In the genomic region with DNA sequence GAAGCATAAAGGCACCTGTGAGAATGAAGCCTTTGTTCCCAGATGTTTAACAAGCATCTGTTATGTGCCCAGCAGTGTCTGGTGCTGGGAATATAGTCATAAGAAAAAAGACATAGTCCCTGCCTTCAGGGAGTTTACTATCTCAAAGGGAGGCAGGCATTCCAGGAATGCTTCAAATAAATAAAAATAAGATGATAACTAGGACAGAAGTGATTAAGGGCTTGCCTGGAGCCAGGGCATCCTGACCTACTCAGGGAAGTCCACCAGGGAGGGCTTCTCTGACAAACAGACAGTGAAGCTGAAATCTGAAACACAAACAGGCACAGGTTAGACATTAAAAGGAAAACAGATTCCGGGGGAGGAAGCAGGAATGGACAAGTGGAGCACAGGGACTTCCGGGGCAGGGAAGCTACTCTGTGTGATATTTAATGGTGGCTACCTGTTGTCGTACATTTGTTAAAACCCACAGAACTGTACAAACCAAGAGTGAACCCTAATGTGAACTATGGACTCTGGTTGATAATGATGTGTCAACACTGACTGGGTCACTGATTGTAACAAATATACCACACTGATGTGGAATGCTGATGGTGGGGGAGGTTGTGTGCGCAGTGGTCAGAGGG, we compare ENCODE assay signal across 11 cellular contexts. TPM values are rescaled to one million over a fixed set of nuclear protein-coding genes. Genes with fewer than 3 reads are reported as not detected.
DNase-seq lines count a peak whose midpoint lies in the region; ATAC-seq, FAIRE-seq and TF ChIP-seq lines count a peak whose summit lies in the region.
"Had no signal": no experiment of that assay in that cellular context is flagged by ENCODE, and none has a peak within 500 bp of the region (broad histone marks: within the 10 kb centered on the region; RNA-seq: fewer than 3 reads in every experiment).

No MANE protein-coding gene starts in this region.

- H3K9me2 ChIP-seq in GM23338 (ENCODE audit: insufficient read depth): no peaks in the 10 kb centered on the region

- H3K9me3 ChIP-seq in SJSA1 (replicated peaks): no peaks in the 10 kb centered on the region
- H3K9me3 ChIP-seq in kidney (ENCODE audit: control insufficient read depth in 1 of 2, low read length in 2 of 2): no peaks in the 10 kb centered on the region
- no peaks in the 10 kb centered on the region for H3K9me3 ChIP-seq in small intestine (ENCODE audit: control insufficient read depth, low read depth)

- no peak for DNase-seq in GM23338 (ENCODE audit: low spot score)
- peak in 1 of 2 experiments; percentile 59 for DNase-seq in SJSA1 (ENCODE audit: low read depth in 1 of 2, low spot score in 2 of 2)
- no peak for DNase-seq in kidney
- DNase-seq in small intestine: peak; percentile 90
- no peak for DNase-seq in hepatic stellate cell (ENCODE audit: low spot score)
- DNase-seq in activated effector memory CD4-positive, alpha-beta T cell treated with anti-CD3 and anti-CD28 coated beads, Interleukin-2, amount 50 U/mL, for 16 hours: no peak
- DNase-seq in G401 (ENCODE audit: low spot score): no peak
- DNase-seq: NCI-H526 treated with DMSO at 0.1 percent for 48 hours, T1000 had no signal

- ATAC-seq in GM23338: no peak

- peaks cover 58% of the 10 kb centered on the region for H3K79me2 ChIP-seq in GM23338 (replicated peaks; ENCODE audit: insufficient read depth)

- H3K27me3 Mint-ChIP-seq in GM23338 (ENCODE audit: insufficient read depth, low read depth, poor library complexity): peaks cover 15% of the 10 kb centered on the region

- H3K27ac Mint-ChIP-seq in GM23338: peak overlapping the region; percentile 53; the same call in 1 of the 2 replicates
- H3K27ac Mint-ChIP-seq: stimulated activated naive CD8-positive, alpha-beta T cell treated with anti-CD3 and anti-CD28 coated beads, Interleukin-15, Interleukin-2, amounts not matched to agents 100 ng/mL and 50 ng/mL, for 24 hours had no signal

- H3K27ac ChIP-seq in GM23338 (ENCODE audit: low read depth) (peak overlapping the region; percentile 92), SJSA1 (peak overlapping the region; percentile 90), kidney (ENCODE audit: low read depth in 2 of 2, low read length in 2 of 2) (peak overlapping the region; percentile 66 to 76), small intestine (ENCODE audit: low read depth in 1 of 2, low read length in 1 of 2) (peak overlapping the region; percentile 43 to 69)

- peaks cover 40% of the 10 kb centered on the region for H3K4me1 ChIP-seq in GM23338 (ENCODE audit: insufficient read depth)
- peaks cover 57% of the 10 kb centered on the region for H3K4me1 ChIP-seq in SJSA1 (replicated peaks)
- H3K4me1 ChIP-seq in kidney (ENCODE audit: control insufficient read depth in 1 of 2, insufficient read depth in 1 of 2, low read depth in 1 of 2, low read length in 2 of 2): peaks cover 39 to 47% of the 10 kb centered on the region in 2 donors
- peaks cover 6 to 9% of the 10 kb centered on the region in 2 donors for H3K4me1 ChIP-seq in small intestine (ENCODE audit: control insufficient read depth in 2 of 2, insufficient read depth in 1 of 2, low read depth in 1 of 2, low read length in 1 of 2)

- H3K4me3 ChIP-seq in GM23338: no peak overlapping the region
- H3K4me3 ChIP-seq in SJSA1: no peak overlapping the region
- no peak overlapping the region for H3K4me3 ChIP-seq in kidney (ENCODE audit: low read length in 2 of 2)
- H3K4me3 ChIP-seq in small intestine (ENCODE audit: low read depth in 1 of 2, low read length in 2 of 2): no peak overlapping the region

- no peak overlapping the region for H2AFZ ChIP-seq in GM23338

- H4K20me1 ChIP-seq in GM23338 (replicated peaks; ENCODE audit: insufficient read depth): peaks cover 2% of the 10 kb centered on the region; the same call in 1 of the 2 replicates

- no peak for TF ChIP-seq CTCF in GM23338 (conservative IDR thresholded peaks at IDR 0.05; ENCODE audit: low read depth in 2 of 2)
- no peak for TF ChIP-seq CTCF in kidney (IDR thresholded peaks at IDR 0.05; ENCODE audit: borderline replicate concordance, extremely low read depth, insufficient read depth)

- H3K36me3 Mint-ChIP-seq in GM23338 (ENCODE audit: low read depth): peaks cover 62% of the 10 kb centered on the region

- no peak for FAIRE-seq in kidney (lab: Jason Lieb, UNC)
- FAIRE-seq in small intestine (lab: Jason Lieb, UNC): no peak
- FAIRE-seq: islet of Langerhans had no signal

- intact Hi-C loops in kidney (cut with DNase I): no loop called here

- H3F3A ChIP-seq in GM23338 (replicated peaks; ENCODE audit: low read depth): peaks cover 14% of the 10 kb centered on the region; the same call in 1 of the 2 replicates

- no peaks in the 10 kb centered on the region for H3K9me3 Mint-ChIP-seq in GM23338
- H3K9me3 Mint-ChIP-seq: stimulated activated naive CD8-positive, alpha-beta T cell treated with anti-CD3 and anti-CD28 coated beads, Interleukin-15, Interleukin-2, amounts not matched to agents 100 ng/mL and 50 ng/mL, for 24 hours had no signal

- peak overlapping the region in 1 of 2 donors; percentile 38 for H3K9ac ChIP-seq in kidney (ENCODE audit: low read length in 2 of 2)

- in situ Hi-C loops in G401 (cut with HindIII; ENCODE audit: low sequenced_read_pairs): no loop called here

- peak overlapping the region; percentile 56; the same call in 1 of the 2 replicates for H3K4me2 ChIP-seq in GM23338

- 11 to 66% (median 46%) methylated on average over 4 of the region's 4 CpGs for WGBS in small intestine, 3 donors

- H3K4me1 Mint-ChIP-seq in GM23338: peaks cover 63% of the 10 kb centered on the region

- H3K36me3 ChIP-seq in GM23338 (ENCODE audit: insufficient read depth): peaks cover 12% of the 10 kb centered on the region
- peaks cover 3% of the 10 kb centered on the region; the same call in 1 of the 2 replicates for H3K36me3 ChIP-seq in SJSA1
- H3K36me3 ChIP-seq in kidney (ENCODE audit: control insufficient read depth in 1 of 2, insufficient read depth in 2 of 2, low read length in 2 of 2): peaks cover 0 to 6% of the 10 kb centered on the region in 2 donors
- no peaks in the 10 kb centered on the region for H3K36me3 ChIP-seq in small intestine (ENCODE audit: control insufficient read depth in 2 of 2, insufficient read depth in 2 of 2, low read length in 2 of 2)

- H3K27me3 ChIP-seq in GM23338 (ENCODE audit: insufficient read depth) (no peaks in the 10 kb centered on the region), SJSA1 (replicated peaks) (no peaks in the 10 kb centered on the region), small intestine (ENCODE audit: control insufficient read depth in 2 of 2, insufficient read depth in 2 of 2, low read length in 2 of 2) (peaks cover 0 to 3% of the 10 kb centered on the region in 2 donors)

- peak overlapping the region; percentile 13; the same call in 1 of the 3 replicates for H3K4me3 Mint-ChIP-seq in GM23338
- H3K4me3 Mint-ChIP-seq: stimulated activated naive CD8-positive, alpha-beta T cell treated with anti-CD3 and anti-CD28 coated beads, Interleukin-15, Interleukin-2, amounts not matched to agents 100 ng/mL and 50 ng/mL, for 24 hours had no signal

TF ChIP-seq in GM23338, 12 proteins besides CTCF, POLR2A, EP300 and RAD21 (continues in another document):
- TF ChIP-seq STAT1 (IDR thresholded peaks at IDR 0.05; ENCODE audit: unreplicated experiment) (no peak), NANOG (IDR thresholded peaks at IDR 0.05; ENCODE audit: borderline replicate concordance) (no peak), ZNF114 (CRISPR knock-in tag; IDR thresholded peaks at IDR 0.05) (no peak), EZH2 (IDR thresholded peaks at IDR 0.05; ENCODE audit: low read depth, unreplicated experiment) (no peak), CREB1 (CRISPR knock-in tag; IDR thresholded peaks at IDR 0.05; ENCODE audit: low read depth) (no peak), EZH2phosphoT487 (IDR thresholded peaks at IDR 0.05; ENCODE audit: unreplicated experiment) (no peak), ZNF331 (CRISPR knock-in tag; IDR thresholded peaks at IDR 0.05; ENCODE audit: low read depth) (no peak), POLR2AphosphoS5 (IDR thresholded peaks at IDR 0.05; ENCODE audit: low read depth) (no peak)
- TF ChIP-seq, protein P1, sequence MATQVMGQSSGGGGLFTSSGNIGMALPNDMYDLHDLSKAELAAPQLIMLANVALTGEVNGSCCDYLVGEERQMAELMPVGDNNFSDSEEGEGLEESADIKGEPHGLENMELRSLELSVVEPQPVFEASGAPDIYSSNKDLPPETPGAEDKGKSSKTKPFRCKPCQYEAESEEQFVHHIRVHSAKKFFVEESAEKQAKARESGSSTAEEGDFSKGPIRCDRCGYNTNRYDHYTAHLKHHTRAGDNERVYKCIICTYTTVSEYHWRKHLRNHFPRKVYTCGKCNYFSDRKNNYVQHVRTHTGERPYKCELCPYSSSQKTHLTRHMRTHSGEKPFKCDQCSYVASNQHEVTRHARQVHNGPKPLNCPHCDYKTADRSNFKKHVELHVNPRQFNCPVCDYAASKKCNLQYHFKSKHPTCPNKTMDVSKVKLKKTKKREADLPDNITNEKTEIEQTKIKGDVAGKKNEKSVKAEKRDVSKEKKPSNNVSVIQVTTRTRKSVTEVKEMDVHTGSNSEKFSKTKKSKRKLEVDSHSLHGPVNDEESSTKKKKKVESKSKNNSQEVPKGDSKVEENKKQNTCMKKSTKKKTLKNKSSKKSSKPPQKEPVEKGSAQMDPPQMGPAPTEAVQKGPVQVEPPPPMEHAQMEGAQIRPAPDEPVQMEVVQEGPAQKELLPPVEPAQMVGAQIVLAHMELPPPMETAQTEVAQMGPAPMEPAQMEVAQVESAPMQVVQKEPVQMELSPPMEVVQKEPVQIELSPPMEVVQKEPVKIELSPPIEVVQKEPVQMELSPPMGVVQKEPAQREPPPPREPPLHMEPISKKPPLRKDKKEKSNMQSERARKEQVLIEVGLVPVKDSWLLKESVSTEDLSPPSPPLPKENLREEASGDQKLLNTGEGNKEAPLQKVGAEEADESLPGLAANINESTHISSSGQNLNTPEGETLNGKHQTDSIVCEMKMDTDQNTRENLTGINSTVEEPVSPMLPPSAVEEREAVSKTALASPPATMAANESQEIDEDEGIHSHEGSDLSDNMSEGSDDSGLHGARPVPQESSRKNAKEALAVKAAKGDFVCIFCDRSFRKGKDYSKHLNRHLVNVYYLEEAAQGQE (IDR thresholded peaks at IDR 0.05; ENCODE audit: unreplicated experiment): no peak

RNA-seq across cellular contexts. Expression of a gene that starts 53.3 kb away (rescaled TPM):
- total RNA-seq in GM23338 (2014; rRNA removed; shearing (Covaris generic)): 242 and 269 TPM in 2 replicates
- polyA plus RNA-seq in GM23338 (2016; fragmentation: Nextera tagmentation; extraction: Ambion mirVana): 63.6 and 68.2 TPM in 2 replicates
- total RNA-seq in SJSA1 (2014; rRNA removed; shearing (Covaris generic)): 84.6 and 140 TPM in 2 replicates
- 115 TPM for total RNA-seq in kidney
- 115 TPM for polyA plus RNA-seq in kidney (ENCODE audit: insufficient read depth, low read depth, low replicate concordance)
- polyA plus RNA-seq in small intestine: 10 to 100 TPM in 2 of 3 donors, 1 to 10 TPM in 1; 9.4 to 28.7 (median 15.1) TPM
- total RNA-seq in G401 (2014; rRNA removed; shearing (Covaris generic)): 47.2 and 80.4 TPM in 2 replicates
